ENCODE assay signal across 8 cellular contexts in genomic region chr16:81076566-81077076, GRCh38. TPM values are rescaled to one million over a fixed set of nuclear protein-coding genes. Genes with fewer than 3 reads are reported as not detected.
DNase-seq lines count a peak whose midpoint lies in the region; ATAC-seq and TF ChIP-seq lines count a peak whose summit lies in the region.

No MANE protein-coding gene starts in this region.

- peaks cover 3 to 5% (median 4%) of the 10 kb centered on the region in 3 donors for H3K4me1 Mint-ChIP-seq in CD8-positive, alpha-beta memory T cell
- H3K4me1 Mint-ChIP-seq in endothelial cell (ENCODE audit: unreplicated experiment), result peaks cover 2% of the 10 kb centered on the region

- no peaks in the 10 kb centered on the region for H3K27me3 ChIP-seq in CD8-positive, alpha-beta memory T cell (ENCODE audit: insufficient read depth, low read length, poor library complexity, severe bottlenecking)

- no peak overlapping the region for H3K4me3 Mint-ChIP-seq in CD8-positive, alpha-beta memory T cell
- no peak overlapping the region for H3K4me3 Mint-ChIP-seq in endothelial cell (ENCODE audit: unreplicated experiment)

- no peak for TF ChIP-seq CTCF in endothelial cell (IDR thresholded peaks at IDR 0.05; ENCODE audit: unreplicated experiment)

- H3K36me3 Mint-ChIP-seq in CD8-positive, alpha-beta memory T cell, result peaks cover 0 to 2% (median 0%) of the 10 kb centered on the region in 3 donors
- H3K36me3 Mint-ChIP-seq in endothelial cell (ENCODE audit: low read depth, unreplicated experiment), result no peaks in the 10 kb centered on the region

- ATAC-seq in GM21390 (IDR thresholded peaks at IDR 0.05; ENCODE audit: unreplicated experiment), result peak; percentile 85

- no peaks in the 10 kb centered on the region for H3K9me3 ChIP-seq in CD8-positive, alpha-beta memory T cell (ENCODE audit: low read length)

- peaks cover 2 to 4% of the 10 kb centered on the region in 2 donors for H3K27me3 Mint-ChIP-seq in CD8-positive, alpha-beta memory T cell
- peaks cover 2% of the 10 kb centered on the region for H3K27me3 Mint-ChIP-seq in endothelial cell (ENCODE audit: unreplicated experiment)

- CTCF ChIA-PET in CD8-positive, alpha-beta memory T cell (lab: Charles Lee), result interaction anchor here (1.4 to 4.1 kb wide), 2 partner anchors 38 to 41 kb away, joined by 4 to 39 read pairs; partner anchors contain the start of gene ATMIN

- POLR2A ChIA-PET in CD8-positive, alpha-beta memory T cell (lab: Charles Lee), result interaction anchor here (1.0 to 2.5 kb wide), 4 partner anchors 42 to 238 kb away, joined by 3 to 18 read pairs (median 10); partner anchors contain the start of genes ATMIN, CENPN, CMC2 and GAN

- no peak overlapping the region for H3K27ac Mint-ChIP-seq in CD8-positive, alpha-beta memory T cell
- no peak overlapping the region for H3K27ac Mint-ChIP-seq in endothelial cell (ENCODE audit: unreplicated experiment)

- peak overlapping the region; percentile 79 for H3K4me3 ChIP-seq in CD8-positive, alpha-beta memory T cell (ENCODE audit: low read length)

- peak overlapping the region; percentile 95 for H3K27ac ChIP-seq in CD8-positive, alpha-beta memory T cell (ENCODE audit: low read depth, low read length)

- H3K4me1 ChIP-seq in CD8-positive, alpha-beta memory T cell (ENCODE audit: insufficient read depth, low read length), result peaks cover 10% of the 10 kb centered on the region

- no peaks in the 10 kb centered on the region for H3K36me3 ChIP-seq in CD8-positive, alpha-beta memory T cell (ENCODE audit: insufficient read depth, low read length)

- DNase-seq in CD8-positive, alpha-beta memory T cell, result peak; percentile 89 to 96 (median 94)
- DNase-seq in HT-29 (ENCODE audit: low spot score), result peak; percentile 94
- DNase-seq in NK-92 (lab: John Stamatoyannopoulos, UW; ENCODE audit: unreplicated experiment), result peak; percentile 52
- DNase-seq in activated CD8-positive, alpha-beta memory T cell treated with anti-CD3 and anti-CD28 coated beads for 24 hours, result peak; percentile 99
- peak; percentile 81 for DNase-seq in endothelial cell (ENCODE audit: low spot score)
- peak; percentile 57 for DNase-seq in middle frontal gyrus (ENCODE audit: extremely low spot score, low spot score)
- peak; percentile 85 to 90 for DNase-seq in stimulated activated CD8-positive, alpha-beta memory T cell treated with anti-CD3 and anti-CD28 coated beads, Interleukin-2, amount 100 ng/mL, for 1 hour (ENCODE audit: low read depth in 2 of 2)

- H3K9me3 Mint-ChIP-seq in CD8-positive, alpha-beta memory T cell, result no peaks in the 10 kb centered on the region
- H3K9me3 Mint-ChIP-seq in endothelial cell (ENCODE audit: unreplicated experiment), result no peaks in the 10 kb centered on the region

RNA-seq across cellular contexts. Expression of gene C16orf46, which starts 0.4 kb away (rescaled TPM):
- total RNA-seq in CD8-positive, alpha-beta memory T cell, result under 1 TPM in 1 of 2 experiments, not detected in 1; 0.59 TPM
- 0.93 TPM for polyA plus RNA-seq in CD8-positive, alpha-beta memory T cell
- total RNA-seq in HT-29 (2014; rRNA removed; shearing (Covaris generic)), result 2.4 TPM in 1 of 2 replicates, not detected in the other
- total RNA-seq in endothelial cell (ENCODE audit: unreplicated experiment), result 0.18 TPM

RNA-seq across cellular contexts. Expression of gene GCSH, which starts 19.6 kb away (rescaled TPM):
- total RNA-seq in CD8-positive, alpha-beta memory T cell, result 10 to 100 TPM; 23.4 to 26.0 TPM
- polyA plus RNA-seq in CD8-positive, alpha-beta memory T cell, result 9.3 TPM
- total RNA-seq in HT-29 (2014; rRNA removed; shearing (Covaris generic)), result 30.8 and 35.2 TPM in 2 replicates
- 30.3 TPM for total RNA-seq in endothelial cell (ENCODE audit: unreplicated experiment)

RNA-seq across cellular contexts. Expression of gene ATMIN, which starts 41.0 kb away (rescaled TPM):
- total RNA-seq in CD8-positive, alpha-beta memory T cell, result 10 to 100 TPM; 30.5 to 31.3 TPM
- 39.2 TPM for polyA plus RNA-seq in CD8-positive, alpha-beta memory T cell
- total RNA-seq in HT-29 (2014; rRNA removed; shearing (Covaris generic)), result 16.8 and 19.3 TPM in 2 replicates
- 33.2 TPM for total RNA-seq in endothelial cell (ENCODE audit: unreplicated experiment)

Comparison
In these comparisons a context has a peak if more than half of its experiments do, and no peak if none do; other contexts are left out.
1. Peak in every context shown above with its lines: DNase-seq, ATAC-seq, H3K4me3 ChIP-seq and H3K27ac ChIP-seq.